In genomic region chr1:173212952-173213491, GRCh38 we compare ENCODE assay signal across 1 cellular context.
TF ChIP-seq lines count a peak whose summit lies in the region.

No MANE protein-coding gene starts in this region.

TF ChIP-seq in HepG2, 621 proteins besides CTCF, POLR2A, EP300 and RAD21 (continued from another document and continues in another):
- TF ChIP-seq SOX5 (CRISPR knock-in tag; IDR thresholded peaks at IDR 0.05; ENCODE audit: borderline replicate concordance) (peak; percentile 93), ZNF263 (CRISPR knock-in tag; IDR thresholded peaks at IDR 0.05) (no peak), ZBTB1 (CRISPR knock-in tag; IDR thresholded peaks at IDR 0.05; ENCODE audit: borderline replicate concordance) (no peak), DNMT3B (CRISPR knock-in tag; conservative IDR thresholded peaks at IDR 0.05) (no peak), SP140L (CRISPR knock-in tag; IDR thresholded peaks at IDR 0.05; ENCODE audit: borderline replicate concordance) (no peak), NR3C1 (CRISPR knock-in tag; IDR thresholded peaks at IDR 0.05) (no peak), RCOR2 (CRISPR knock-in tag; IDR thresholded peaks at IDR 0.05) (peak; percentile 48; the same call in 1 of the 2 replicates), ZFP1 (CRISPR knock-in tag; IDR thresholded peaks at IDR 0.05) (no peak), ZNF362 (CRISPR knock-in tag; IDR thresholded peaks at IDR 0.05; ENCODE audit: borderline replicate concordance) (no peak), POLR2AphosphoS2 (IDR thresholded peaks at IDR 0.05; ENCODE audit: low read depth, low read length) (no peak), YEATS2 (CRISPR knock-in tag; IDR thresholded peaks at IDR 0.05; ENCODE audit: borderline replicate concordance) (no peak), BATF2 (CRISPR knock-in tag; IDR thresholded peaks at IDR 0.05) (no peak), FOXJ3 (CRISPR knock-in tag; IDR thresholded peaks at IDR 0.05; ENCODE audit: borderline replicate concordance) (peak; percentile 66; the same call in 1 of the 2 replicates), PPARG (CRISPR knock-in tag; conservative IDR thresholded peaks at IDR 0.05) (peak; percentile 80), ZZZ3 (CRISPR knock-in tag; IDR thresholded peaks at IDR 0.05; ENCODE audit: borderline replicate concordance) (no peak), MAZ (IDR thresholded peaks at IDR 0.05; ENCODE audit: borderline replicate concordance, low read depth, low read length) (no peak), MAZ (CRISPR knock-in tag; IDR thresholded peaks at IDR 0.05; ENCODE audit: low read depth) (no peak), ZBTB7A (CRISPR knock-in tag; IDR thresholded peaks at IDR 0.05) (no peak), ZNF576 (CRISPR knock-in tag; IDR thresholded peaks at IDR 0.05) (no peak), ZNF354B (CRISPR knock-in tag; IDR thresholded peaks at IDR 0.05) (no peak), SOX6 (IDR thresholded peaks at IDR 0.05) (no peak), SOX6 (CRISPR knock-in tag; IDR thresholded peaks at IDR 0.05) (peak; percentile 89), ARNTL (CRISPR knock-in tag; IDR thresholded peaks at IDR 0.05) (no peak), TCF7 (IDR thresholded peaks at IDR 0.05; ENCODE audit: low read depth) (peak; percentile 61), ETV5 (CRISPR knock-in tag; IDR thresholded peaks at IDR 0.05; ENCODE audit: borderline replicate concordance) (peak; percentile 92), ZNF552 (CRISPR knock-in tag; IDR thresholded peaks at IDR 0.05; ENCODE audit: borderline replicate concordance) (no peak), FOXP4 (CRISPR knock-in tag; IDR thresholded peaks at IDR 0.05) (peak; percentile 50), ZNF275 (CRISPR knock-in tag; IDR thresholded peaks at IDR 0.05; ENCODE audit: borderline replicate concordance) (no peak), HMG20A (CRISPR knock-in tag; IDR thresholded peaks at IDR 0.05; ENCODE audit: borderline replicate concordance) (peak; percentile 90; the same call in 1 of the 2 replicates), ASH2L (IDR thresholded peaks at IDR 0.05; ENCODE audit: insufficient read length, low read depth, low read length) (peak; percentile 80), KDM5A (IDR thresholded peaks at IDR 0.05; ENCODE audit: borderline replicate concordance, low read length) (no peak), ZNF225 (CRISPR knock-in tag; IDR thresholded peaks at IDR 0.05) (no peak), SCMH1 (CRISPR knock-in tag; IDR thresholded peaks at IDR 0.05; ENCODE audit: borderline replicate concordance) (no peak), ZNF282 (IDR thresholded peaks at IDR 0.05; ENCODE audit: partially characterized antibody) (no peak), ZNF510 (CRISPR knock-in tag; IDR thresholded peaks at IDR 0.05; ENCODE audit: low read depth) (no peak), MYC (CRISPR knock-in tag; IDR thresholded peaks at IDR 0.05; ENCODE audit: borderline replicate concordance) (no peak), ZBTB43 (CRISPR knock-in tag; conservative IDR thresholded peaks at IDR 0.05) (peak; percentile 94), SRY (CRISPR knock-in tag; IDR thresholded peaks at IDR 0.05) (no peak), MXI1 (IDR thresholded peaks at IDR 0.05; ENCODE audit: borderline replicate concordance, low read depth, low read length) (no peak), IRF2 (CRISPR knock-in tag; IDR thresholded peaks at IDR 0.05) (peak; percentile 35; the same call in 1 of the 2 replicates), GATA4 (IDR thresholded peaks at IDR 0.05; ENCODE audit: borderline replicate concordance, low read depth) (no peak)
- TF ChIP-seq, protein P1, sequence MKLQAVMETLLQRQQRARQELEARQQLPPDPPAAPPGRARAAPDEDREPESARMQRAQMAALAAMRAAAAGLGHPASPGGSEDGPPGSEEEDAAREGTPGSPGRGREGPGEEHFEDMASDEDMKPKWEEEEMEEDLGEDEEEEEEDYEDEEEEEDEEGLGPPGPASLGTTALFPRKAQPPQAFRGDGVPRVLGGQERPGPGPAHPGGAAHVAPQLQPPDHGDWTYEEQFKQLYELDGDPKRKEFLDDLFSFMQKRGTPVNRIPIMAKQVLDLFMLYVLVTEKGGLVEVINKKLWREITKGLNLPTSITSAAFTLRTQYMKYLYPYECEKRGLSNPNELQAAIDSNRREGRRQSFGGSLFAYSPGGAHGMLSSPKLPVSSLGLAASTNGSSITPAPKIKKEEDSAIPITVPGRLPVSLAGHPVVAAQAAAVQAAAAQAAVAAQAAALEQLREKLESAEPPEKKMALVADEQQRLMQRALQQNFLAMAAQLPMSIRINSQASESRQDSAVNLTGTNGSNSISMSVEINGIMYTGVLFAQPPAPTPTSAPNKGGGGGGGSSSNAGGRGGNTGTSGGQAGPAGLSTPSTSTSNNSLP (IDR thresholded peaks at IDR 0.05; ENCODE audit: low read depth, low read length) = peak; percentile 82
- TF ChIP-seq, protein P2, sequence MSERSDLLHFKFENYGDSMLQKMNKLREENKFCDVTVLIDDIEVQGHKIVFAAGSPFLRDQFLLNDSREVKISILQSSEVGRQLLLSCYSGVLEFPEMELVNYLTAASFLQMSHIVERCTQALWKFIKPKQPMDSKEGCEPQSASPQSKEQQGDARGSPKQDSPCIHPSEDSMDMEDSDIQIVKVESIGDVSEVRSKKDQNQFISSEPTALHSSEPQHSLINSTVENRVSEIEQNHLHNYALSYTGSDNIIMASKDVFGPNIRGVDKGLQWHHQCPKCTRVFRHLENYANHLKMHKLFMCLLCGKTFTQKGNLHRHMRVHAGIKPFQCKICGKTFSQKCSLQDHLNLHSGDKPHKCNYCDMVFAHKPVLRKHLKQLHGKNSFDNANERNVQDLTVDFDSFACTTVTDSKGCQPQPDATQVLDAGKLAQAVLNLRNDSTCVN (CRISPR knock-in tag; IDR thresholded peaks at IDR 0.05; ENCODE audit: borderline replicate concordance) = no peak
- TF ChIP-seq, protein P3, sequence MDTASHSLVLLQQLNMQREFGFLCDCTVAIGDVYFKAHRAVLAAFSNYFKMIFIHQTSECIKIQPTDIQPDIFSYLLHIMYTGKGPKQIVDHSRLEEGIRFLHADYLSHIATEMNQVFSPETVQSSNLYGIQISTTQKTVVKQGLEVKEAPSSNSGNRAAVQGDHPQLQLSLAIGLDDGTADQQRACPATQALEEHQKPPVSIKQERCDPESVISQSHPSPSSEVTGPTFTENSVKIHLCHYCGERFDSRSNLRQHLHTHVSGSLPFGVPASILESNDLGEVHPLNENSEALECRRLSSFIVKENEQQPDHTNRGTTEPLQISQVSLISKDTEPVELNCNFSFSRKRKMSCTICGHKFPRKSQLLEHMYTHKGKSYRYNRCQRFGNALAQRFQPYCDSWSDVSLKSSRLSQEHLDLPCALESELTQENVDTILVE (CRISPR knock-in tag; IDR thresholded peaks at IDR 0.05) = 0 out of 2 replicates have a peak, but pooled peaks have one; percentile 26
- TF ChIP-seq, protein P4, sequence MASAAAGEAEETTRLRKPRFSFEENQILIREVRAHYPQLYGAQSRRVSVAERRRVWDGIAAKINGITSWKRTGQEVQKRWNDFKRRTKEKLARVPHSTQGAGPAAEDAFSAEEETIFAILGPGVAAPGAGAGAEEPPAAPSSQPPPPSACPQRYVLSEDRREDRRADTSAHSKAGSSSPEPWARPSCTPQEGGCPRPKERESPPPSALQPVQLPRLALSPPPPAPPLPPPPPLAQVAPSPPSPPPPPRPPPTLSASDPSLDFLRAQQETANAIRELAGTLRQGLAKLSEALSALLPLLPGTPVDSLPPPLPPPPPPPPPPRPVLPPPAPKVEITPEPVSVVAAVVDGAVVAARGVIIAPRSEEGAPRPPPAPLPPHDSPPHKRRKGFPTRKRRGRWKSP (CRISPR knock-in tag; IDR thresholded peaks at IDR 0.05) = no peak
- TF ChIP-seq, protein P5, sequence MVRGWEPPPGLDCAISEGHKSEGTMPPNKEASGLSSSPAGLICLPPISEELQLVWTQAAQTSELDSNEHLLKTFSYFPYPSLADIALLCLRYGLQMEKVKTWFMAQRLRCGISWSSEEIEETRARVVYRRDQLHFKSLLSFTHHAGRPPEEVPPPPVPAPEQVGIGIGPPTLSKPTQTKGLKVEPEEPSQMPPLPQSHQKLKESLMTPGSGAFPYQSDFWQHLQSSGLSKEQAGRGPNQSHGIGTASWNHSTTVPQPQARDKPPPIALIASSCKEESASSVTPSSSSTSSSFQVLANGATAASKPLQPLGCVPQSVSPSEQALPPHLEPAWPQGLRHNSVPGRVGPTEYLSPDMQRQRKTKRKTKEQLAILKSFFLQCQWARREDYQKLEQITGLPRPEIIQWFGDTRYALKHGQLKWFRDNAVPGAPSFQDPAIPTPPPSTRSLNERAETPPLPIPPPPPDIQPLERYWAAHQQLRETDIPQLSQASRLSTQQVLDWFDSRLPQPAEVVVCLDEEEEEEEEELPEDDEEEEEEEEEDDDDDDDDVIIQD (CRISPR knock-in tag; IDR thresholded peaks at IDR 0.05; ENCODE audit: low read depth) = peak; percentile 94; the same call in 1 of the 2 replicates
- TF ChIP-seq, protein P6, sequence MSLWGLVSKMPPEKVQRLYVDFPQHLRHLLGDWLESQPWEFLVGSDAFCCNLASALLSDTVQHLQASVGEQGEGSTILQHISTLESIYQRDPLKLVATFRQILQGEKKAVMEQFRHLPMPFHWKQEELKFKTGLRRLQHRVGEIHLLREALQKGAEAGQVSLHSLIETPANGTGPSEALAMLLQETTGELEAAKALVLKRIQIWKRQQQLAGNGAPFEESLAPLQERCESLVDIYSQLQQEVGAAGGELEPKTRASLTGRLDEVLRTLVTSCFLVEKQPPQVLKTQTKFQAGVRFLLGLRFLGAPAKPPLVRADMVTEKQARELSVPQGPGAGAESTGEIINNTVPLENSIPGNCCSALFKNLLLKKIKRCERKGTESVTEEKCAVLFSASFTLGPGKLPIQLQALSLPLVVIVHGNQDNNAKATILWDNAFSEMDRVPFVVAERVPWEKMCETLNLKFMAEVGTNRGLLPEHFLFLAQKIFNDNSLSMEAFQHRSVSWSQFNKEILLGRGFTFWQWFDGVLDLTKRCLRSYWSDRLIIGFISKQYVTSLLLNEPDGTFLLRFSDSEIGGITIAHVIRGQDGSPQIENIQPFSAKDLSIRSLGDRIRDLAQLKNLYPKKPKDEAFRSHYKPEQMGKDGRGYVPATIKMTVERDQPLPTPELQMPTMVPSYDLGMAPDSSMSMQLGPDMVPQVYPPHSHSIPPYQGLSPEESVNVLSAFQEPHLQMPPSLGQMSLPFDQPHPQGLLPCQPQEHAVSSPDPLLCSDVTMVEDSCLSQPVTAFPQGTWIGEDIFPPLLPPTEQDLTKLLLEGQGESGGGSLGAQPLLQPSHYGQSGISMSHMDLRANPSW (CRISPR knock-in tag; IDR thresholded peaks at IDR 0.05; ENCODE audit: borderline replicate concordance) = no peak
